Comparison of ENCODE assay signal across 8 cellular contexts in the genomic region with DNA sequence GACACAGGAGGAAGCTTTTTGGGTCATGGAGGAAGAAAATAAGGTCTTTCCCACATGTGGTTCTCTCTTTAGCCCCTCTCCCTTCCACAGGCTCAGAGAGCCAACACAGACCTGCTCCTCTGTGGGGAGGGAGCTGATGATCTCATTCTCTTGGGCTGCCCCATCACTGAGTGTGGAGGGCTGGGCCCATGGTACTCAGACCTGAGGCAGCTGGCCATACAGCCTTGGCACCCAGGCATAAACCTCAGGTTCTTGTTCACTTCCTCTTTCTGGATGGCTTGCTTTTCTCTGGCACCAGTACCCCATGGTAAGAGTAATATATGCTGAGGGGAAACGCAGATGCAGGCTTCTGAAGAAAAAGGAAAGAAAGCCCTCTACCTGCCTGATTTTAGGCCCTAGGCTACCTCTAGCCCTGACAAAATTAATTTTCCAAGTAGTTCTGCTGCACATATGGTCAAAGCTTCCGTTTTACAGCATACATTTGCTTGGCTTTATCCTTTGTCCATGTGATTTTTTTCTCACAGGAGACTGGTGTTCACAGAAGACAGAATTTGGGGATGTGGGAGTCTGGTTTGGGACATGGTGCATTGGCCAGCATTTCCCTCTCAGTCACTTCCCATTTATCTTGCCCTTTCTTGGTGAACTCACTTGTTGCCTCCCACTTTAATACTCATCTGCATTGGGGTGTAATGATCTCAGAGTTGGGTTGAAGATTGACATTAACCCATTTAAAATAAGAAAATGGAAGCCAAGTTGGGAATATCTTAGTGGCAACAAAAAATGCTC. TPM values are rescaled to one million over a fixed set of nuclear protein-coding genes. Genes with fewer than 3 reads are reported as not detected.
DNase-seq lines count a peak whose midpoint lies in the region; ATAC-seq lines count a peak whose summit lies in the region.

No MANE protein-coding gene starts in this region.

- in situ Hi-C loops in G401 (cut with HindIII; ENCODE audit: low sequenced_read_pairs) = no loop called here

- H3K27me3 Mint-ChIP-seq in activated naive CD4-positive, alpha-beta T cell treated with anti-CD3 and anti-CD28 coated beads, Interleukin-2, amount 10 ng/mL, durations not matched to agents 7 days and 5 days = peaks cover 3% of the 10 kb centered on the region

- H3K4me1 Mint-ChIP-seq in activated naive CD4-positive, alpha-beta T cell treated with anti-CD3 and anti-CD28 coated beads, Interleukin-2, amount 10 ng/mL, durations not matched to agents 7 days and 5 days = no peaks in the 10 kb centered on the region

- no peaks in the 10 kb centered on the region for H3K36me3 Mint-ChIP-seq in activated naive CD4-positive, alpha-beta T cell treated with anti-CD3 and anti-CD28 coated beads, Interleukin-2, amount 10 ng/mL, durations not matched to agents 7 days and 5 days

- H3K9me3 Mint-ChIP-seq in activated naive CD4-positive, alpha-beta T cell treated with anti-CD3 and anti-CD28 coated beads, Interleukin-2, amount 10 ng/mL, durations not matched to agents 7 days and 5 days = no peaks in the 10 kb centered on the region

- H3K4me3 Mint-ChIP-seq in activated naive CD4-positive, alpha-beta T cell treated with anti-CD3 and anti-CD28 coated beads, Interleukin-2, amount 10 ng/mL, durations not matched to agents 7 days and 5 days = no peak overlapping the region

- ATAC-seq in HG02973 (IDR thresholded peaks at IDR 0.05; ENCODE audit: unreplicated experiment) = peak; percentile 78

- no peak overlapping the region for H3K27ac Mint-ChIP-seq in activated naive CD4-positive, alpha-beta T cell treated with anti-CD3 and anti-CD28 coated beads, Interleukin-2, amount 10 ng/mL, durations not matched to agents 7 days and 5 days

- DNase-seq in SIG-M5 treated with dmso at 0.1 percent for 504 hours (lab: John Stamatoyannopoulos, UW; ENCODE audit: unreplicated experiment) (peak; percentile 63), SIG-M5 (lab: John Stamatoyannopoulos, UW) (no peak), NOMO-1 treated with dmso at 0.1 percent for 144 hours (lab: John Stamatoyannopoulos, UW; ENCODE audit: unreplicated experiment) (peak; percentile 70), renal cortical epithelial cell (ENCODE audit: low read depth) (peak; percentile 78), G401 (ENCODE audit: low spot score) (no peak)
- no peak for DNase-seq in effector CD4-positive, alpha-beta T cell
- no peak for DNase-seq in activated naive CD4-positive, alpha-beta T cell treated with anti-CD3 and anti-CD28 coated beads, Interleukin-2, amount 10 ng/mL, durations not matched to agents 7 days and 5 days

- CTCF ChIA-PET in activated naive CD4-positive, alpha-beta T cell treated with anti-CD3 and anti-CD28 coated beads, Interleukin-2, amount 10 ng/mL, durations not matched to agents 7 days and 5 days (lab: Charles Lee) = no interaction called here

RNA-seq across cellular contexts. Expression of a gene that starts 11.1 kb away (rescaled TPM):
- total RNA-seq in renal cortical epithelial cell = 0.52 TPM in 1 of 2 replicates, not detected in the other
- total RNA-seq in G401 (2014; rRNA removed; shearing (Covaris generic)) = not detected in 2 replicates

RNA-seq across cellular contexts. Expression of a gene that starts 49.3 kb away (rescaled TPM):
- not detected in 2 replicates for total RNA-seq in renal cortical epithelial cell
- not detected in 2 replicates for total RNA-seq in G401 (2014; rRNA removed; shearing (Covaris generic))

Comparison
In these comparisons a context has a peak if more than half of its experiments do, and no peak if none do; other contexts are left out.
1. DNase-seq: peak in SIG-M5 treated with dmso at 0.1 percent for 504 hours (single experiment), NOMO-1 treated with dmso at 0.1 percent for 144 hours (single experiment) and renal cortical epithelial cell (single experiment); none in SIG-M5 (single experiment), G401 (single experiment), effector CD4-positive, alpha-beta T cell (single experiment) and activated naive CD4-positive, alpha-beta T cell treated with anti-CD3 and anti-CD28 coated beads, Interleukin-2, amount 10 ng/mL, durations not matched to agents 7 days and 5 days (single experiment).